Comparison of ENCODE assay signal across 9 cellular contexts in genomic region chr10:44591911-44592310, GRCh38.
"Had no signal": no experiment of that assay in that cellular context is flagged by ENCODE, and none has a peak within 500 bp of the region (broad histone marks: within the 10 kb centered on the region; RNA-seq: fewer than 3 reads in every experiment).

No MANE protein-coding gene starts in this region.

- H3K4me3 ChIP-seq: GM23248, HAP-1, K562 had no signal

- H3K9ac ChIP-seq: GM23248 had no signal

- H3K4me1 ChIP-seq: HAP-1 had no signal

- FAIRE-seq: HTR-8/SVneo, K562 had no signal

- H3K27ac ChIP-seq: GM23248 had no signal

- H3K9me3 ChIP-seq: HAP-1 had no signal

- H3K36me3 ChIP-seq: HAP-1 had no signal

- DNase-seq: GM23248, GOT3, H7, HFFc6, IMR-90, KG1 had no signal

- H2AFZ ChIP-seq: GM23248 had no signal
